Comparison of ENCODE assay signal across 8 cellular contexts in the genomic region with DNA sequence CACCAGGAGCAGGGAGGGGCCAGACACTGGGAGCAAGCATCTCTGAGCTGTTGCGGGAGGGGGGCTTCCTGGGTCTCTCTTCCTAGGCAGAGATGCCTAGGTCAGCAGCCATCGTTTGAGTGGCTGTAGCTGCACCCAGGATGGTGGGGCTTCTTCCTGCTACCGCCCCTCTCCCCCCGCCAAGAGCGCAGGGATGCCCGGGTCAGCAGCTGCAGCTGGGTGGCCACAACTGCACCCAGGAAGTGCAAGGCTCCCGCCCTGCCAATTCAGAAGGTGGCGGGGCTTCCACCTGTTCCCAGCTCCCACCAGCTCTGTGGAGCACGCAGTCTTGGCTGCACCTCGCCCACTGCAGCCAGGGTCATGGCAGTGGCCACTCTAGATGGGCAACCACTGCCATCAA.
"Had no signal": no experiment of that assay in that cellular context is flagged by ENCODE, and none has a peak within 500 bp of the region (broad histone marks: within the 10 kb centered on the region; RNA-seq: fewer than 3 reads in every experiment).

No MANE protein-coding gene starts in this region.

- H3K27ac Mint-ChIP-seq: GM23338, HFFc6 had no signal

- ATAC-seq: GM23338, HCT116 had no signal

- H2AFZ ChIP-seq: GM23338 had no signal

- H3K27ac ChIP-seq: HL-60, KMS-11 had no signal

- H3K4me2 ChIP-seq: GM23338, KMS-11 had no signal

- H3K4me1 ChIP-seq: HAP-1 had no signal

- H3K9me3 Mint-ChIP-seq: HFFc6 had no signal

- H3K4me1 Mint-ChIP-seq: GM23338 had no signal

- H3K9ac ChIP-seq: KMS-11 had no signal

- H3K4me3 Mint-ChIP-seq: GM23338, HFFc6 had no signal

- H3K9me3 ChIP-seq: HAP-1 had no signal

- DNase-seq: HFFc6, Karpas-422, KBM-7 had no signal

- H3K4me3 ChIP-seq: GM23338, HAP-1 had no signal
